In the genomic region with DNA sequence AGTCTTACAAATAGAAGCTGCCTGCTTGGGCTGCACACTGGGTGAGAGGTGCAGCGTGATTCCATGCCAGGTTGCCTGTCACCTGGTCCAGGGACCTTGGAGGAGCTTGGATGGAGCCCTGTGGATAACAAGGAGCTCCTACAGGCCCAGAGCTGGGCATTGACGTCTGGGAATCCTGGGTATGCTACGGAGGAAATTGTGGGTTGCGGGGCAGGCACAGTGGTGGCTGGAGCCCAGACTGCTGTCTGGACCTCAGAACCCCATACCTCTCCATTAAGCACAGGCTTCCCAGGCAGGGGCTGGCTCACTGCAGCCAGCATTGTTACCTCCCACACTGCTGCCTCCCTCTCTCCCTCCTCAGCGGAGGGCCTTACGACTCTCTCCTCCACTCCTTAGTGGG, we compare ENCODE assay signal across 32 cellular contexts.
A peak's percentile ranks its signal among the peaks of the same experiment; 100 is the strongest.
DNase-seq lines count a peak whose midpoint lies in the region; ATAC-seq and TF ChIP-seq lines count a peak whose summit lies in the region.
"Had no signal": no experiment of that assay in that cellular context is flagged by ENCODE, and none has a peak within 500 bp of the region (broad histone marks: within the 10 kb centered on the region; RNA-seq: fewer than 3 reads in every experiment).

No MANE protein-coding gene starts in this region.

- no peak overlapping the region for H3K27ac Mint-ChIP-seq in activated CD4-positive, alpha-beta memory T cell treated with anti-CD3 and anti-CD28 coated beads, Interleukin-2, amount 10 ng/mL, durations not matched to agents 7 days and 5 days
- no peak overlapping the region for H3K27ac Mint-ChIP-seq in activated CD4-positive, alpha-beta memory T cell treated with anti-CD3 and anti-CD28 coated beads for 36 hours
- no peak overlapping the region for H3K27ac Mint-ChIP-seq in natural killer cell
- H3K27ac Mint-ChIP-seq: activated B cell treated with CpG ODN at 0.5 μM for 24 hours; CD8-positive, alpha-beta T cell; memory B cell had no signal

- H3K27me3 Mint-ChIP-seq in activated CD4-positive, alpha-beta memory T cell treated with anti-CD3 and anti-CD28 coated beads, Interleukin-2, amount 10 ng/mL, durations not matched to agents 7 days and 5 days = peaks cover 8% of the 10 kb centered on the region
- H3K27me3 Mint-ChIP-seq in activated CD4-positive, alpha-beta memory T cell treated with anti-CD3 and anti-CD28 coated beads for 36 hours = peaks cover 3% of the 10 kb centered on the region
- H3K27me3 Mint-ChIP-seq in natural killer cell (ENCODE audit: low read depth in 2 of 2) = peaks cover 17 to 23% of the 10 kb centered on the region in 2 donors
- H3K27me3 Mint-ChIP-seq: stimulated activated naive CD8-positive, alpha-beta T cell treated with anti-CD3 and anti-CD28 coated beads, Interleukin-15, amount 100 ng/mL, for 72 hours had no signal

- no peak overlapping the region for H3K4me3 Mint-ChIP-seq in activated CD4-positive, alpha-beta memory T cell treated with anti-CD3 and anti-CD28 coated beads, Interleukin-2, amount 10 ng/mL, durations not matched to agents 7 days and 5 days
- H3K4me3 Mint-ChIP-seq in activated CD4-positive, alpha-beta memory T cell treated with anti-CD3 and anti-CD28 coated beads for 36 hours = no peak overlapping the region
- no peak overlapping the region for H3K4me3 Mint-ChIP-seq in natural killer cell
- H3K4me3 Mint-ChIP-seq: activated B cell treated with CpG ODN at 0.5 μM for 24 hours; CD8-positive, alpha-beta T cell; memory B cell; naive B cell; stimulated activated naive CD8-positive, alpha-beta T cell treated with anti-CD3 and anti-CD28 coated beads, Interleukin-15, amount 100 ng/mL, for 72 hours had no signal

- CTCF ChIA-PET in activated CD4-positive, alpha-beta memory T cell treated with anti-CD3 and anti-CD28 coated beads, Interleukin-2, amount 10 ng/mL, durations not matched to agents 7 days and 5 days (lab: Charles Lee) = no interaction called here
- CTCF ChIA-PET in activated CD4-positive, alpha-beta memory T cell treated with anti-CD3 and anti-CD28 coated beads for 36 hours (lab: Charles Lee) = no interaction called here

- H3K9me3 Mint-ChIP-seq in activated CD4-positive, alpha-beta memory T cell treated with anti-CD3 and anti-CD28 coated beads, Interleukin-2, amount 10 ng/mL, durations not matched to agents 7 days and 5 days = no peaks in the 10 kb centered on the region
- H3K9me3 Mint-ChIP-seq in activated CD4-positive, alpha-beta memory T cell treated with anti-CD3 and anti-CD28 coated beads for 36 hours = no peaks in the 10 kb centered on the region
- H3K9me3 Mint-ChIP-seq in natural killer cell = no peaks in the 10 kb centered on the region
- H3K9me3 Mint-ChIP-seq: activated B cell treated with CpG ODN at 0.5 μM for 24 hours; CD8-positive, alpha-beta T cell; memory B cell; stimulated activated naive CD8-positive, alpha-beta T cell treated with anti-CD3 and anti-CD28 coated beads, Interleukin-15, amount 100 ng/mL, for 72 hours had no signal

- peaks cover 0 to 10% (median 3%) of the 10 kb centered on the region in 4 donors for H3K4me1 ChIP-seq in stomach
- no peaks in the 10 kb centered on the region for H3K4me1 ChIP-seq in esophagus squamous epithelium
- H3K4me1 ChIP-seq: pancreas, transverse colon had no signal

- 64 to 84% (median 81%) methylated on average over 6 of the region's 6 CpGs for WGBS in stomach, 5 donors
- 72 to 74% methylated on average over 5 to 6 of the region's 6 CpGs for WGBS in esophagus squamous epithelium, 2 donors

- no peak for TF ChIP-seq EP300 in stomach (IDR thresholded peaks at IDR 0.05)

- H3K4me3 ChIP-seq in stomach = no peak overlapping the region
- H3K4me3 ChIP-seq in esophagus squamous epithelium = no peak overlapping the region
- H3K4me3 ChIP-seq: GM23248, K562, pancreas, transverse colon had no signal

- H3K27me3 ChIP-seq in stomach (no peaks in the 10 kb centered on the region), esophagus squamous epithelium (peaks cover 0 to 4% (median 0%) of the 10 kb centered on the region in 4 donors)
- H3K27me3 ChIP-seq: transverse colon had no signal

- ATAC-seq in natural killer cell (no peak), HG03469 (IDR thresholded peaks at IDR 0.05; ENCODE audit: unreplicated experiment) (no peak)
- ATAC-seq: CD8-positive, alpha-beta T cell; K562; pancreas; right cardiac atrium; stimulated activated naive CD8-positive, alpha-beta T cell treated with anti-CD3 and anti-CD28 coated beads, Interleukin-15, amount 100 ng/mL, for 72 hours had no signal

- DNase-seq in activated CD4-positive, alpha-beta memory T cell treated with anti-CD3 and anti-CD28 coated beads, Interleukin-2, amount 10 ng/mL, durations not matched to agents 7 days and 5 days = peak; percentile 9
- no peak for DNase-seq in activated CD4-positive, alpha-beta memory T cell treated with anti-CD3 and anti-CD28 coated beads for 36 hours
- DNase-seq in astrocyte of the hippocampus (ENCODE audit: low read depth, low spot score) (peak; percentile 34), natural killer cell (peak; percentile 6), stomach (peak; percentile 9), esophagus squamous epithelium (lab: John Stamatoyannopoulos, UW) (no peak), NCI-H1105 treated with DMSO at 0.1 percent for 48 hours (lab: John Stamatoyannopoulos, UW) (no peak)
- DNase-seq: 8988T; activated B cell treated with CpG ODN at 0.5 μM for 24 hours; activated naive CD4-positive, alpha-beta T cell treated with anti-CD3 and anti-CD28 coated beads, Interleukin-2, amount 50 U/mL, for 16 hours; activated T-cell treated with anti-CD3 and anti-CD28 coated beads, Interleukin-2, amount 50 U/mL, for 1 hour; AML-193; amygdala; caudate nucleus; dermis blood vessel endothelial cell; GM23248; kidney glomerular epithelial cell; MM.1S; naive B cell; NCI-H1417 treated with DMSO at 0.1 percent for 48 hours; NCI-H2107; NCI-H446; OCI-M1; right cardiac atrium; SHP77; stimulated activated naive CD8-positive, alpha-beta T cell treated with anti-CD3 and anti-CD28 coated beads, Interleukin-15, amount 100 ng/mL, for 72 hours; transverse colon had no signal

- TF ChIP-seq CTCF in natural killer cell (IDR thresholded peaks at IDR 0.05) (no peak), stomach (IDR thresholded peaks at IDR 0.05) (no peak), esophagus squamous epithelium (IDR thresholded peaks at IDR 0.05) (no peak)

- TF ChIP-seq POLR2A in stomach (IDR thresholded peaks at IDR 0.05) (no peak), esophagus squamous epithelium (IDR thresholded peaks at IDR 0.05) (no peak)

- H3K9me3 ChIP-seq in stomach (no peaks in the 10 kb centered on the region), esophagus squamous epithelium (no peaks in the 10 kb centered on the region)
- H3K9me3 ChIP-seq: pancreas, transverse colon had no signal

- POLR2A ChIA-PET in activated CD4-positive, alpha-beta memory T cell treated with anti-CD3 and anti-CD28 coated beads, Interleukin-2, amount 10 ng/mL, durations not matched to agents 7 days and 5 days (lab: Charles Lee) = no interaction called here
- POLR2A ChIA-PET in activated CD4-positive, alpha-beta memory T cell treated with anti-CD3 and anti-CD28 coated beads for 36 hours (lab: Charles Lee) = no interaction called here

- no peaks in the 10 kb centered on the region for H3K36me3 ChIP-seq in stomach
- H3K36me3 ChIP-seq in esophagus squamous epithelium = no peaks in the 10 kb centered on the region
- H3K36me3 ChIP-seq: pancreas, transverse colon had no signal

- intact Hi-C loops in activated CD4-positive, alpha-beta memory T cell treated with anti-CD3 and anti-CD28 coated beads for 36 hours (cut with micrococcal nuclease) = no loop called here
- intact Hi-C loops in natural killer cell (cut with micrococcal nuclease) (no loop called here), stomach (cut with DNase I; ENCODE audit: low total_unique reads) (no loop called here), esophagus squamous epithelium (cut with DNase I) (no loop called here)

- H3K4me1 Mint-ChIP-seq in activated CD4-positive, alpha-beta memory T cell treated with anti-CD3 and anti-CD28 coated beads, Interleukin-2, amount 10 ng/mL, durations not matched to agents 7 days and 5 days = no peaks in the 10 kb centered on the region
- no peaks in the 10 kb centered on the region for H3K4me1 Mint-ChIP-seq in activated CD4-positive, alpha-beta memory T cell treated with anti-CD3 and anti-CD28 coated beads for 36 hours (ENCODE audit: low read depth)
- H3K4me1 Mint-ChIP-seq in natural killer cell = no peaks in the 10 kb centered on the region
- H3K4me1 Mint-ChIP-seq: activated B cell treated with CpG ODN at 0.5 μM for 24 hours; memory B cell; naive B cell; stimulated activated naive CD8-positive, alpha-beta T cell treated with anti-CD3 and anti-CD28 coated beads, Interleukin-15, amount 100 ng/mL, for 72 hours had no signal

- H3K27ac ChIP-seq in stomach (no peak overlapping the region), esophagus squamous epithelium (no peak overlapping the region)
- H3K27ac ChIP-seq: GM23248, pancreas, transverse colon had no signal

- no peaks in the 10 kb centered on the region for H3K36me3 Mint-ChIP-seq in activated CD4-positive, alpha-beta memory T cell treated with anti-CD3 and anti-CD28 coated beads, Interleukin-2, amount 10 ng/mL, durations not matched to agents 7 days and 5 days (ENCODE audit: low read depth)
- H3K36me3 Mint-ChIP-seq in activated CD4-positive, alpha-beta memory T cell treated with anti-CD3 and anti-CD28 coated beads for 36 hours = no peaks in the 10 kb centered on the region
- H3K36me3 Mint-ChIP-seq in natural killer cell = no peaks in the 10 kb centered on the region
- H3K36me3 Mint-ChIP-seq: CD8-positive, alpha-beta T cell; memory B cell; naive B cell had no signal

Comparison
In these comparisons a context has a peak if more than half of its experiments do, and no peak if none do; other contexts are left out.
1. DNase-seq: peak in activated CD4-positive, alpha-beta memory T cell treated with anti-CD3 and anti-CD28 coated beads, Interleukin-2, amount 10 ng/mL, durations not matched to agents 7 days and 5 days (single experiment), astrocyte of the hippocampus (single experiment), natural killer cell (single experiment) and stomach (single experiment); none in activated CD4-positive, alpha-beta memory T cell treated with anti-CD3 and anti-CD28 coated beads for 36 hours (single experiment), esophagus squamous epithelium (single experiment) and NCI-H1105 treated with DMSO at 0.1 percent for 48 hours (single experiment).